In the genomic region with DNA sequence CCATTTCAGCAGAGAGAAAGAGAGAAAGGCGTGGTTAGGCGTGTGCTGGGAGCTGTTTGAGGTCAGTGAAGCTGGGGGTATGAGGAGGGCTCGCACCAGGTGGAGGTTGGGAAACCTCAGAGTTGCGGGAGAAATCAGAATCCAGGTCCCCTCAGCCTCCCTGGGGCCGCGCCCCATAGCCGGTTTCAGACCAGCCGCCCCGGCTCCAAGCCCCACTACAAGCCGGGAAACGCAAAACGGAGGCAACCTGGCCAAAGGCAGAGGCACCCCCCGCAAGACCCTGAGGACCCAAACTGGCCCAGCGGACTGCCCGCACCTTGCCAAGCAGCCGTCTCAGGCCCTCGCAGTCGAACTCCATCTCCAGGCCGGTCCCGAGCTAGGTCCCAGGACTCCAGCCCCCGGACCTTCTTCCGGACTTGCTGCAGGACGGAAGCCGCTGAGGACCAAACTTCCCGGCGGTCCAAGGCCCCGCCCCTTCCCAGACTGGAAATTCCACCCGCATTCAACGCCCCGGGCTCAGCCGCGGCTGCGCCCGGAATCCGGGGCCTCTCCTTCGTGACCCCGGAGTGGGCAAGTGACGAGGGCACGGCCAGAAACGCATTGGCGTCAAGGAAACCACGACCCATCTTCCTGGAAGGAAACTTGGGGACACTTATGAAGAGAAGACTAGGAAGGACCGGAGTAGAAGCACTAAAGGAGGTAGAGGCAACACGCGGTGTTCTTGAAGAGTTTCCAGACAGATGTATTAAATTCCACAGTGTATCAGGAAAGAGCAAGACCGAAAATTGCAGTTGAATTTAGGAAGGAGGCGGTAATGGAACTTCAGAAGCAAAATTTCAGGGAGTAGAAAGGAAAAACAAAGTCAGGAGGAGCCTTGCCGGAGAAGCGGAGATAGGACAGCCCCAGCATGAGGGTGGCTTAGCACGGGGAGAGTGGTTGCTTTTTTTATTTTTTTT, we compare ENCODE assay signal across 8 cellular contexts. TPM values are rescaled to one million over a fixed set of nuclear protein-coding genes. Genes with fewer than 3 reads are reported as not detected.
DNase-seq lines count a peak whose midpoint lies in the region; ATAC-seq and TF ChIP-seq lines count a peak whose summit lies in the region.

UEVLD (minus strand) TSS at position 438 of the 956 bp plus-strand sequence; CDS start at position 358, 80 bp downstream.

- H3K27ac ChIP-seq in HUES48 (ENCODE audit: low read depth, low read length), result peak within 1 kb of the TSS; percentile 83
- H3K27ac ChIP-seq in foreskin keratinocyte, result peak within 1 kb of the TSS; percentile 87

- H3K27me3 Mint-ChIP-seq in neural crest cell (ENCODE audit: low read depth), result no peaks in the 10 kb centered on the region
- H3K27me3 Mint-ChIP-seq in stimulated activated naive CD8-positive, alpha-beta T cell treated with anti-CD3 and anti-CD28 coated beads, Interleukin-15, amount 100 ng/mL, for 72 hours, result no peaks in the 10 kb centered on the region

- H3K4me3 Mint-ChIP-seq in neural crest cell, result no peak within 1 kb of the TSS
- no peak within 1 kb of the TSS for H3K4me3 Mint-ChIP-seq in stimulated activated naive CD8-positive, alpha-beta T cell treated with anti-CD3 and anti-CD28 coated beads, Interleukin-15, amount 100 ng/mL, for 72 hours

- H3K9me3 Mint-ChIP-seq in neural crest cell, result no peaks in the 10 kb centered on the region
- no peaks in the 10 kb centered on the region for H3K9me3 Mint-ChIP-seq in stimulated activated naive CD8-positive, alpha-beta T cell treated with anti-CD3 and anti-CD28 coated beads, Interleukin-15, amount 100 ng/mL, for 72 hours

- no peak within 1 kb of the TSS for H3K27ac Mint-ChIP-seq in neural crest cell (ENCODE audit: unreplicated experiment)
- no peak within 1 kb of the TSS for H3K27ac Mint-ChIP-seq in stimulated activated naive CD8-positive, alpha-beta T cell treated with anti-CD3 and anti-CD28 coated beads, Interleukin-15, amount 100 ng/mL, for 72 hours

- ATAC-seq in GM21367 (IDR thresholded peaks at IDR 0.05; ENCODE audit: unreplicated experiment), result peak; percentile 56
- peak; percentile 88 for ATAC-seq in foreskin keratinocyte
- ATAC-seq in stimulated activated naive CD8-positive, alpha-beta T cell treated with anti-CD3 and anti-CD28 coated beads, Interleukin-15, amount 100 ng/mL, for 72 hours, result peak; percentile 68

- TF ChIP-seq CTCF in foreskin keratinocyte (conservative IDR thresholded peaks at IDR 0.05), result no peak
- TF ChIP-seq CTCF in neural crest cell (conservative IDR thresholded peaks at IDR 0.05), result no peak

- no peaks in the 10 kb centered on the region for H3K36me3 ChIP-seq in HUES48 (ENCODE audit: control insufficient read depth, insufficient read depth, low read length)

- H3K4me1 ChIP-seq in HUES48 (ENCODE audit: control insufficient read depth, insufficient read depth, low read length), result no peaks in the 10 kb centered on the region
- H3K4me1 ChIP-seq in foreskin keratinocyte, result peaks cover 10% of the 10 kb centered on the region

- H3K27me3 ChIP-seq in HUES48 (ENCODE audit: control insufficient read depth, insufficient read depth, low read length) (no peaks in the 10 kb centered on the region), foreskin keratinocyte (no peaks in the 10 kb centered on the region)

- no peaks in the 10 kb centered on the region for H3K4me1 Mint-ChIP-seq in neural crest cell
- H3K4me1 Mint-ChIP-seq in stimulated activated naive CD8-positive, alpha-beta T cell treated with anti-CD3 and anti-CD28 coated beads, Interleukin-15, amount 100 ng/mL, for 72 hours, result no peaks in the 10 kb centered on the region

- DNase-seq in D341Med (ENCODE audit: low spot score) (peak; percentile 95), RPMI8226 (peak; percentile 52), activated gamma-delta T cell treated with Interleukin-2 at 50 U/mL for 16 hours (peak; percentile 44), foreskin keratinocyte (peak; percentile 69 to 85), neural crest cell (ENCODE audit: low read depth, low spot score) (peak; percentile 82)
- peak; percentile 51 to 67 for DNase-seq in stimulated activated naive CD8-positive, alpha-beta T cell treated with anti-CD3 and anti-CD28 coated beads, Interleukin-15, amount 100 ng/mL, for 72 hours

- H3K36me3 Mint-ChIP-seq in neural crest cell (ENCODE audit: low read depth), result no peaks in the 10 kb centered on the region

- H3K4me3 ChIP-seq in HUES48 (ENCODE audit: low read depth, low read length), result peak within 1 kb of the TSS; percentile 91

- H3K9ac ChIP-seq in HUES48 (ENCODE audit: low read depth, low read length), result peak within 1 kb of the TSS; percentile 88

- no peaks in the 10 kb centered on the region for H3K9me3 ChIP-seq in HUES48 (ENCODE audit: control insufficient read depth, insufficient read depth, low read length)

RNA-seq across cellular contexts. Expression of gene UEVLD, which starts in this region (rescaled TPM):
- total RNA-seq in foreskin keratinocyte (22.9 and 29.1 TPM in 2 replicates), neural crest cell (10.2 and 11.1 TPM in 2 replicates)
- 9.0 and 9.1 TPM in 2 replicates for polyA plus RNA-seq in foreskin keratinocyte

Comparison
In these comparisons a context has a peak if more than half of its experiments do, and no peak if none do; other contexts are left out.
1. Peak in every context shown above with its lines: DNase-seq, ATAC-seq, H3K4me3 ChIP-seq and H3K27ac ChIP-seq.
2. DNase-seq: peak in every context shown above with its lines; median percentile 95 in D341Med; 82 in neural crest cell; 77 in foreskin keratinocyte; 59 in stimulated activated naive CD8-positive, alpha-beta T cell treated with anti-CD3 and anti-CD28 coated beads, Interleukin-15, amount 100 ng/mL, for 72 hours; 52 in RPMI8226; 44 in activated gamma-delta T cell treated with Interleukin-2 at 50 U/mL for 16 hours.